Comparison of ENCODE assay signal across 7 cellular contexts in genomic region chr22:24271406-24271760, GRCh38. TPM values are rescaled to one million over a fixed set of nuclear protein-coding genes. Genes with fewer than 3 reads are reported as not detected.
A peak's percentile ranks its signal among the peaks of the same experiment; 100 is the strongest.
DNase-seq lines count a peak whose midpoint lies in the region; ATAC-seq and TF ChIP-seq lines count a peak whose summit lies in the region.

No MANE protein-coding gene starts in this region.

- peaks cover 8% of the 10 kb centered on the region for H3K36me3 Mint-ChIP-seq in activated CD4-positive, alpha-beta memory T cell treated with anti-CD3 and anti-CD28 coated beads, Interleukin-2, amount 10 ng/mL, durations not matched to agents 7 days and 5 days (ENCODE audit: low read depth)

- H2AFZ ChIP-seq in hepatocyte: peak overlapping the region; percentile 83

- H3K36me3 ChIP-seq in hepatocyte (replicated peaks; ENCODE audit: insufficient read depth, low read depth): no peaks in the 10 kb centered on the region
- H3K36me3 ChIP-seq in spleen: no peaks in the 10 kb centered on the region

- peaks cover 36% of the 10 kb centered on the region for H3K4me1 Mint-ChIP-seq in activated CD4-positive, alpha-beta memory T cell treated with anti-CD3 and anti-CD28 coated beads, Interleukin-2, amount 10 ng/mL, durations not matched to agents 7 days and 5 days

- peak overlapping the region; percentile 59 for H3K27ac Mint-ChIP-seq in activated CD4-positive, alpha-beta memory T cell treated with anti-CD3 and anti-CD28 coated beads, Interleukin-2, amount 10 ng/mL, durations not matched to agents 7 days and 5 days

- WGBS in hepatocyte (ENCODE audit: low lambda C conversion rate, missing lambda C conversion rate): under 1% methylated on average over 22 of the region's 22 CpGs
- 0 to 1% (median 1%) methylated on average over 17 to 22 of the region's 22 CpGs for WGBS in spleen, 5 donors

- no peaks in the 10 kb centered on the region for H3K9me3 Mint-ChIP-seq in activated CD4-positive, alpha-beta memory T cell treated with anti-CD3 and anti-CD28 coated beads, Interleukin-2, amount 10 ng/mL, durations not matched to agents 7 days and 5 days

- peaks cover 31% of the 10 kb centered on the region for H4K20me1 ChIP-seq in hepatocyte (ENCODE audit: insufficient read depth, poor library complexity, severe bottlenecking)

- no peak for TF ChIP-seq POLR2A in spleen (IDR thresholded peaks at IDR 0.05)

- TF ChIP-seq CTCF in HFF-Myc (IDR thresholded peaks at IDR 0.05; ENCODE audit: low read depth, low read length, missing control alignments): no peak
- no peak for TF ChIP-seq CTCF in hepatocyte (IDR thresholded peaks at IDR 0.05; ENCODE audit: poor library complexity)
- TF ChIP-seq CTCF in spleen (IDR thresholded peaks at IDR 0.05 in 8 of 11, conservative IDR thresholded peaks at IDR 0.05 in 3 of 11): no peak

- H3K4me3 ChIP-seq in HFF-Myc (replicated peaks; ENCODE audit: low read depth, low read length) (peak overlapping the region; percentile 96), hepatocyte (peak overlapping the region; percentile 82), spleen (peak overlapping the region; percentile 72 to 92 (median 83))

- H3K79me2 ChIP-seq in hepatocyte: peaks cover 51% of the 10 kb centered on the region

- H3K9me3 ChIP-seq in hepatocyte (ENCODE audit: low read depth) (no peaks in the 10 kb centered on the region), spleen (no peaks in the 10 kb centered on the region)

- POLR2A ChIA-PET in activated CD4-positive, alpha-beta memory T cell treated with anti-CD3 and anti-CD28 coated beads, Interleukin-2, amount 10 ng/mL, durations not matched to agents 7 days and 5 days (lab: Charles Lee): interaction anchor here (1.0 to 2.9 kb wide), 9 partner anchors 14 to 359 kb away, joined by 3 to 13 read pairs (median 3); partner anchors contain the start of genes ADORA2A and GUCD1

- H3K4me1 ChIP-seq in hepatocyte (ENCODE audit: insufficient read depth): peaks cover 14% of the 10 kb centered on the region
- peaks cover 18 to 56% (median 49%) of the 10 kb centered on the region in 6 donors for H3K4me1 ChIP-seq in spleen

- intact Hi-C loops in spleen (cut with DNase I; ENCODE audit: low total_unique reads): no loop called here

- peak overlapping the region; percentile 95 for H3K27ac ChIP-seq in hepatocyte
- peak overlapping the region; percentile 87 to 98 (median 96) for H3K27ac ChIP-seq in spleen

- CTCF ChIA-PET in activated CD4-positive, alpha-beta memory T cell treated with anti-CD3 and anti-CD28 coated beads, Interleukin-2, amount 10 ng/mL, durations not matched to agents 7 days and 5 days (lab: Charles Lee): no interaction called here

- DNase-seq in HFF-Myc (ENCODE audit: extremely low read depth, low read depth): no peak
- DNase-seq in activated CD4-positive, alpha-beta memory T cell treated with anti-CD3 and anti-CD28 coated beads, Interleukin-2, amount 10 ng/mL, durations not matched to agents 7 days and 5 days: no peak
- peak; percentile 55 for DNase-seq in hepatocyte (ENCODE audit: low spot score)
- no peak for DNase-seq in spleen
- DNase-seq in stimulated activated CD4-positive, alpha-beta T cell treated with anti-CD3 and anti-CD28 coated beads, Interleukin-2, amount 100 ng/mL, for 24 hours: no peak
- DNase-seq in NCI-H187 treated with DMSO at 0.1 percent for 48 hours (lab: John Stamatoyannopoulos, UW): no peak

- peak overlapping the region; percentile 80 for H3K4me2 ChIP-seq in hepatocyte

- H3K9me2 ChIP-seq in hepatocyte (replicated peaks; ENCODE audit: insufficient read depth): no peaks in the 10 kb centered on the region

- ATAC-seq in HG02759 (IDR thresholded peaks at IDR 0.05; ENCODE audit: unreplicated experiment): no peak

- H3K27me3 ChIP-seq in hepatocyte (no peaks in the 10 kb centered on the region), spleen (replicated peaks in 1 of 7) (no peaks in the 10 kb centered on the region)

- no peaks in the 10 kb centered on the region for H3K27me3 Mint-ChIP-seq in activated CD4-positive, alpha-beta memory T cell treated with anti-CD3 and anti-CD28 coated beads, Interleukin-2, amount 10 ng/mL, durations not matched to agents 7 days and 5 days

- peak overlapping the region; percentile 74 for H3K4me3 Mint-ChIP-seq in activated CD4-positive, alpha-beta memory T cell treated with anti-CD3 and anti-CD28 coated beads, Interleukin-2, amount 10 ng/mL, durations not matched to agents 7 days and 5 days

RNA-seq across cellular contexts. Expression of gene SPECC1L, which starts 0.8 kb away (rescaled TPM):
- 10 to 100 TPM; 33.2 to 37.9 TPM for total RNA-seq in activated CD4-positive, alpha-beta memory T cell treated with anti-CD3 and anti-CD28 coated beads, Interleukin-2, amount 10 ng/mL, durations not matched to agents 7 days and 5 days
- 28.3 and 30.3 TPM in 2 replicates for total RNA-seq in hepatocyte
- 11.2 and 13.0 TPM in 2 replicates for polyA plus RNA-seq in hepatocyte
- 10 to 100 TPM; 37.6 to 65.4 (median 53.9) TPM for total RNA-seq in spleen
- polyA plus RNA-seq in spleen: 10 to 100 TPM in 1 of 3 donors, 1 to 10 TPM in 2; 5.0 to 14.1 (median 6.0) TPM

RNA-seq across cellular contexts. Expression of gene GGT5, which starts 26.5 kb away (rescaled TPM):
- total RNA-seq in activated CD4-positive, alpha-beta memory T cell treated with anti-CD3 and anti-CD28 coated beads, Interleukin-2, amount 10 ng/mL, durations not matched to agents 7 days and 5 days: not detected
- total RNA-seq in hepatocyte (5.8 and 9.8 TPM in 2 replicates), spleen (10 to 100 TPM in 6 of 7 donors, 1 to 10 TPM in 1; 9.5 to 47.2 (median 28.9) TPM)
- polyA plus RNA-seq in hepatocyte (47.4 and 56.5 TPM in 2 replicates), spleen (10 to 100 TPM; 24.5 to 36.4 (median 32.6) TPM)
